In the genomic region with DNA sequence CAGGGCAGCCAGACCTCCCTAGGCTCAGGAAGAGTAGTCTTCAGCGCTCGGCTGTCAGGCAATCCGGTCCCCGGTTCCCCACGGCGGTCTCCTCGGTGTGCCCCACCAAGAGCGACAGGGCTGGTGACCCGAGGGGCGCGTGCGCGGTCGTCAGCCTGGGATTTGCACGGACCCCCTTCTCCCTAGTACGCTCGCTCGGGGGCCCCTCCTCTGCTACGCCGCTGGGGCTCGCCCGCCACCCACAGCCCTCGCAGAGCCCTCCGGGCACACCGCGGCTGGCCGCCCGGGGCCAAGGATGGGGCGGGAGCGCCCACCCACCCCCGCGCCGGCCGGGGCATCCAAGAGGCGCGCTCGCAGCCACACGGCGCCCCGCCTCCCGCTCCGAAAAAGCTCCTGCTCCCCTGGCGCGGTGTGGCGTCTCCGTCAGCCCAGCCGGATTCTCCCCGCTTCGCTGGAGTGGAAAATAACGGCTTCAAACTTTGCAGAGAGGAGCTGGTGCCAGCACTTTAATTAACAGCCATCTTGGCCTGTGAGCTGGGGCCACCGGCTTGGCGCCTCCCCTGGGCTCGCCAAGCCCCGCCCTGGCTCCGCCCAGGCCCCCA, we compare ENCODE assay signal across 9 cellular contexts. TPM values are rescaled to one million over a fixed set of nuclear protein-coding genes. Genes with fewer than 3 reads are reported as not detected.
A peak's percentile ranks its signal among the peaks of the same experiment; 100 is the strongest.
DNase-seq lines count a peak whose midpoint lies in the region; ATAC-seq lines count a peak whose summit lies in the region.
"Had no signal": no experiment of that assay in that cellular context is flagged by ENCODE, and none has a peak within 500 bp of the region (broad histone marks: within the 10 kb centered on the region; RNA-seq: fewer than 3 reads in every experiment).

No MANE protein-coding gene starts in this region.

- DNase-seq in anterior cingulate cortex (lab: John Stamatoyannopoulos, UW) (peak in 45 of 58 donors; percentile 2 to 68 (median 32)), SK-N-DZ (ENCODE audit: low spot score) (no peak), NCI-H1417 (lab: John Stamatoyannopoulos, UW) (no peak)

- peak overlapping the region; percentile 51 for H3K4me3 Mint-ChIP-seq in stimulated activated memory B cell treated with anti-CD40 and anti-IgM and Interleukin-4, amounts not matched to agents 10 μg/mL and 1 μg/mL and 100 μg/mL, for 72 hours

- H3K9me3 ChIP-seq in BLaER1 treated with 17β-estradiol and CSF1 and Interleukin-3, amounts not matched to agents 10 nM and 100 nM (replicated peaks in 1 of 11) = no peaks in the 10 kb centered on the region
- no peaks in the 10 kb centered on the region for H3K9me3 ChIP-seq in HUES48 (ENCODE audit: control insufficient read depth, insufficient read depth, low read length)
- no peaks in the 10 kb centered on the region for H3K9me3 ChIP-seq in iPS-18a (ENCODE audit: control insufficient read depth, low read depth, low read length)
- H3K9me3 ChIP-seq: neutrophil had no signal

- H3K36me3 ChIP-seq in BLaER1 treated with 17β-estradiol and CSF1 and Interleukin-3, amounts not matched to agents 10 nM and 100 nM = no peaks in the 10 kb centered on the region
- H3K36me3 ChIP-seq in HUES48 (ENCODE audit: control insufficient read depth, insufficient read depth, low read length) = no peaks in the 10 kb centered on the region
- no peaks in the 10 kb centered on the region for H3K36me3 ChIP-seq in iPS-18a (ENCODE audit: control insufficient read depth, low read depth, low read length)
- H3K36me3 ChIP-seq: neutrophil had no signal

- no peaks in the 10 kb centered on the region for H3K9me3 Mint-ChIP-seq in stimulated activated memory B cell treated with anti-CD40 and anti-IgM and Interleukin-4, amounts not matched to agents 10 μg/mL and 1 μg/mL and 100 μg/mL, for 72 hours

- no peak overlapping the region for H3K27ac Mint-ChIP-seq in stimulated activated memory B cell treated with anti-CD40 and anti-IgM and Interleukin-4, amounts not matched to agents 10 μg/mL and 1 μg/mL and 100 μg/mL, for 72 hours

- H3K4me2 ChIP-seq in BLaER1 treated with 17β-estradiol and CSF1 and Interleukin-3, amounts not matched to agents 10 nM and 100 nM = peak overlapping the region; percentile 94 to 99 (median 98)

- H3K4me1 Mint-ChIP-seq in stimulated activated memory B cell treated with anti-CD40 and anti-IgM and Interleukin-4, amounts not matched to agents 10 μg/mL and 1 μg/mL and 100 μg/mL, for 72 hours = peaks cover 42% of the 10 kb centered on the region

- peaks cover 48 to 65% (median 50%) of the 10 kb centered on the region in 11 experiments for H3K27me3 ChIP-seq in BLaER1 treated with 17β-estradiol and CSF1 and Interleukin-3, amounts not matched to agents 10 nM and 100 nM
- H3K27me3 ChIP-seq in HUES48 (ENCODE audit: control insufficient read depth, insufficient read depth, low read length) (peaks cover 52% of the 10 kb centered on the region), iPS-18a (ENCODE audit: control insufficient read depth, insufficient read depth, low read length) (peaks cover 59% of the 10 kb centered on the region)

- peak overlapping the region; percentile 57 to 74 (median 62) for H3K4me3 ChIP-seq in BLaER1 treated with 17β-estradiol and CSF1 and Interleukin-3, amounts not matched to agents 10 nM and 100 nM
- H3K4me3 ChIP-seq in HUES48 (ENCODE audit: low read depth, low read length) (peak overlapping the region; percentile 67), iPS-18a (ENCODE audit: low read length) (peak overlapping the region; percentile 66)

- peaks cover 30 to 66% (median 59%) of the 10 kb centered on the region in 10 experiments for H3K4me1 ChIP-seq in BLaER1 treated with 17β-estradiol and CSF1 and Interleukin-3, amounts not matched to agents 10 nM and 100 nM
- H3K4me1 ChIP-seq in HUES48 (ENCODE audit: control insufficient read depth, insufficient read depth, low read length) = peaks cover 26% of the 10 kb centered on the region
- H3K4me1 ChIP-seq in iPS-18a (ENCODE audit: control insufficient read depth, low read depth, low read length) = peaks cover 26% of the 10 kb centered on the region

- no peaks in the 10 kb centered on the region for H3K36me3 Mint-ChIP-seq in stimulated activated memory B cell treated with anti-CD40 and anti-IgM and Interleukin-4, amounts not matched to agents 10 μg/mL and 1 μg/mL and 100 μg/mL, for 72 hours

- H3K27ac ChIP-seq in BLaER1 treated with 17β-estradiol and CSF1 and Interleukin-3, amounts not matched to agents 10 nM and 100 nM = peak overlapping the region in 5 of 11 experiments; percentile 30 to 67 (median 60); a peak in 9 of 22 replicates
- H3K27ac ChIP-seq in HUES48 (ENCODE audit: low read depth, low read length) = no peak overlapping the region
- H3K27ac ChIP-seq in iPS-18a (ENCODE audit: low read length) = no peak overlapping the region
- H3K27ac ChIP-seq: neutrophil had no signal

- no peak for ATAC-seq in stimulated activated memory B cell treated with anti-CD40 and anti-IgM and Interleukin-4, amounts not matched to agents 10 μg/mL and 1 μg/mL and 100 μg/mL, for 72 hours
- no peak for ATAC-seq in HG03457 (IDR thresholded peaks at IDR 0.05; ENCODE audit: unreplicated experiment)

- H3K27me3 Mint-ChIP-seq in stimulated activated memory B cell treated with anti-CD40 and anti-IgM and Interleukin-4, amounts not matched to agents 10 μg/mL and 1 μg/mL and 100 μg/mL, for 72 hours = peaks cover 72% of the 10 kb centered on the region

- peaks cover 0 to 44% (median 22%) of the 10 kb centered on the region in 11 experiments; a peak in 18 of 22 replicates for H4K20me1 ChIP-seq in BLaER1 treated with 17β-estradiol and CSF1 and Interleukin-3, amounts not matched to agents 10 nM and 100 nM

- peak overlapping the region; percentile 45 to 78 (median 68); a peak in 21 of 22 replicates for H3K9ac ChIP-seq in BLaER1 treated with 17β-estradiol and CSF1 and Interleukin-3, amounts not matched to agents 10 nM and 100 nM
- no peak overlapping the region; the same call in 1 of the 2 replicates for H3K9ac ChIP-seq in HUES48 (ENCODE audit: low read depth, low read length)
- H3K9ac ChIP-seq in iPS-18a (ENCODE audit: low read length) = no peak overlapping the region

RNA-seq across cellular contexts. Expression of a gene that starts 2.1 kb away (rescaled TPM):
- polyA plus RNA-seq in SK-N-DZ (2014; cell fraction: cytosol; rRNA removed) = 51.6 and 83.8 TPM in 2 replicates
- 59.9 and 62.5 TPM in 2 replicates for polyA plus RNA-seq in SK-N-DZ (2014; cell fraction: nucleus; rRNA removed)

RNA-seq across cellular contexts. Expression of a gene that starts 22.7 kb away (rescaled TPM):
- 23.5 and 30.3 TPM in 2 replicates for polyA plus RNA-seq in SK-N-DZ (2014; cell fraction: cytosol; rRNA removed)
- polyA plus RNA-seq in SK-N-DZ (2014; cell fraction: nucleus; rRNA removed) = 62.3 and 71.5 TPM in 2 replicates

RNA-seq across cellular contexts. Expression of a gene that starts 54.9 kb away (rescaled TPM):
- 4.7 and 7.7 TPM in 2 replicates for polyA plus RNA-seq in SK-N-DZ (2014; cell fraction: cytosol; rRNA removed)
- polyA plus RNA-seq in SK-N-DZ (2014; cell fraction: nucleus; rRNA removed) = 4.7 and 6.5 TPM in 2 replicates

Comparison
In these comparisons a context has a peak if more than half of its experiments do, and no peak if none do; other contexts are left out.
1. H3K9ac ChIP-seq: peak in BLaER1 treated with 17β-estradiol and CSF1 and Interleukin-3, amounts not matched to agents 10 nM and 100 nM (11 of 11); none in HUES48 (single experiment) and iPS-18a (single experiment).
2. DNase-seq: peak in anterior cingulate cortex (45 of 58); none in SK-N-DZ (single experiment) and NCI-H1417 (0 of 3).
3. Peak in every context shown above with its lines, with median percentiles within 50 percentile points of each other: H3K4me3 ChIP-seq.